ENCODE assay signal across 9 cellular contexts in genomic region chr4:169070071-169070894, GRCh38.
DNase-seq lines count a peak whose midpoint lies in the region; ATAC-seq and TF ChIP-seq lines count a peak whose summit lies in the region.
"Had no signal": no experiment of that assay in that cellular context is flagged by ENCODE, and none has a peak within 500 bp of the region (broad histone marks: within the 10 kb centered on the region; RNA-seq: fewer than 3 reads in every experiment).

No MANE protein-coding gene starts in this region.

- peak overlapping the region; percentile 38 to 67 (median 62) for H3K4me2 ChIP-seq in BLaER1 treated with 17β-estradiol and CSF1 and Interleukin-3, amounts not matched to agents 10 nM and 100 nM
- peak overlapping the region; percentile 73 for H3K4me2 ChIP-seq in mammary epithelial cell (ENCODE audit: insufficient read depth, low read depth, low read length)

- H3K79me2 ChIP-seq in mammary epithelial cell (ENCODE audit: insufficient read depth, low read length) = no peaks in the 10 kb centered on the region

- WGBS in mammary epithelial cell (ENCODE audit: low coverage, missing lambda C conversion rate) = under 1% methylated on average over 16 of the region's 16 CpGs
- 62 to 83% methylated on average over 16 of the region's 16 CpGs for WGBS in lung, 2 donors

- H3K9ac ChIP-seq in BLaER1 treated with 17β-estradiol and CSF1 and Interleukin-3, amounts not matched to agents 10 nM and 100 nM = peak overlapping the region in 1 of 11 experiments; percentile 30; a peak in 2 of 22 replicates
- H3K9ac ChIP-seq in mammary epithelial cell (ENCODE audit: insufficient read depth, low read length) = peak overlapping the region; percentile 74

- CTCF ChIA-PET in mammary epithelial cell (lab: Charles Lee; ENCODE audit: low non-redundant PET) = interaction anchor here (0.6 to 0.7 kb wide), 2 partner anchors 42 to 46 kb away, joined by 7 read pairs; no protein-coding TSS in a partner anchor

- dilution Hi-C loops in mammary epithelial cell (cut with HindIII; ENCODE audit: low sequenced_read_pairs) = loop anchor here (5.0 kb wide), 1 partner anchor 37 kb away; no protein-coding TSS in a partner anchor

- intact Hi-C loops in mammary epithelial cell (cut with micrococcal nuclease) = loop anchor here (1.0 to 2.0 kb wide), 4 partner anchors 45 to 164 kb away; no protein-coding TSS in a partner anchor

- peak overlapping the region; percentile 58 for H2AFZ ChIP-seq in mammary epithelial cell (ENCODE audit: low read depth, low read length)

- ATAC-seq in lung (ENCODE audit: insufficient read depth, low FRiP score) (peak; percentile 64), GM21360 (IDR thresholded peaks at IDR 0.05; ENCODE audit: unreplicated experiment) (no peak), GM18502 (IDR thresholded peaks at IDR 0.05; ENCODE audit: poor library complexity, unreplicated experiment) (no peak)

- peaks cover 20 to 27% (median 22%) of the 10 kb centered on the region in 10 experiments for H3K4me1 ChIP-seq in BLaER1 treated with 17β-estradiol and CSF1 and Interleukin-3, amounts not matched to agents 10 nM and 100 nM
- peaks cover 41% of the 10 kb centered on the region for H3K4me1 ChIP-seq in mammary epithelial cell (ENCODE audit: insufficient read depth, low read length)
- H3K4me1 ChIP-seq in lung (ENCODE audit: control insufficient read depth in 2 of 2, insufficient read depth in 2 of 2, low read length in 2 of 2) = peaks cover 0 to 3% of the 10 kb centered on the region in 2 donors

- H3K4me3 ChIP-seq in BLaER1 treated with 17β-estradiol and CSF1 and Interleukin-3, amounts not matched to agents 10 nM and 100 nM = no peak overlapping the region
- peak overlapping the region; percentile 11 to 18 (median 12) for H3K4me3 ChIP-seq in mammary epithelial cell (replicated peaks in 1 of 3; ENCODE audit: insufficient read depth in 1 of 3, low read depth in 2 of 3, low read length in 3 of 3)
- H3K4me3 ChIP-seq in lung = no peak overlapping the region
- H3K4me3 ChIP-seq: cardiac muscle cell had no signal

- no peaks in the 10 kb centered on the region for H3K27me3 ChIP-seq in BLaER1 treated with 17β-estradiol and CSF1 and Interleukin-3, amounts not matched to agents 10 nM and 100 nM
- no peaks in the 10 kb centered on the region for H3K27me3 ChIP-seq in mammary epithelial cell (ENCODE audit: insufficient read depth, low read length)
- H3K27me3 ChIP-seq in lung (ENCODE audit: control insufficient read depth, insufficient read depth) = no peaks in the 10 kb centered on the region
- H3K27me3 ChIP-seq: cardiac muscle cell had no signal

- H3K9me3 ChIP-seq in BLaER1 treated with 17β-estradiol and CSF1 and Interleukin-3, amounts not matched to agents 10 nM and 100 nM (replicated peaks in 1 of 11) = no peaks in the 10 kb centered on the region
- peaks cover 4% of the 10 kb centered on the region for H3K9me3 ChIP-seq in mammary epithelial cell (replicated peaks; ENCODE audit: insufficient read depth, low read length)
- peaks cover 0 to 2% of the 10 kb centered on the region in 2 donors for H3K9me3 ChIP-seq in lung (ENCODE audit: control insufficient read depth in 2 of 2, insufficient read depth in 1 of 2, low read length in 1 of 2)

- DNase-seq in NCI-H1436 (lab: John Stamatoyannopoulos, UW) (peak; percentile 64), mammary epithelial cell (peak; percentile 99), lung (ENCODE audit: low spot score) (peak; percentile 52), 8988T (no peak), activated T-cell treated with anti-CD3 and anti-CD28 coated beads for 4 hours (no peak)

- TSS peak; percentile 65 for BruUV-seq in mammary epithelial cell (replicated peaks; lab: Mats Ljungman, UMichigan)

- no peaks in the 10 kb centered on the region for H4K20me1 ChIP-seq in BLaER1 treated with 17β-estradiol and CSF1 and Interleukin-3, amounts not matched to agents 10 nM and 100 nM
- H4K20me1 ChIP-seq in mammary epithelial cell (ENCODE audit: insufficient read depth, low read length) = no peaks in the 10 kb centered on the region

- in situ Hi-C loops in mammary epithelial cell (cut with MboI; ENCODE audit: low sequenced_read_pairs in 2 of 2) = no loop called here

- TF ChIP-seq CTCF in mammary epithelial cell (conservative IDR thresholded peaks at IDR 0.05 in 1 of 2, IDR thresholded peaks at IDR 0.05 in 1 of 2; ENCODE audit: extremely low read depth in 1 of 2, insufficient read depth in 1 of 2, low read depth in 1 of 2, low read length in 2 of 2) = no peak
- TF ChIP-seq CTCF in lung (IDR thresholded peaks at IDR 0.05; ENCODE audit: control extremely low read depth, extremely low read depth) = no peak

- H3K36me3 ChIP-seq in BLaER1 treated with 17β-estradiol and CSF1 and Interleukin-3, amounts not matched to agents 10 nM and 100 nM = no peaks in the 10 kb centered on the region
- no peaks in the 10 kb centered on the region for H3K36me3 ChIP-seq in mammary epithelial cell (ENCODE audit: insufficient read depth, low read length)
- no peaks in the 10 kb centered on the region for H3K36me3 ChIP-seq in lung (ENCODE audit: control insufficient read depth in 2 of 2, insufficient read depth in 2 of 2, low read length in 2 of 2)
- H3K36me3 ChIP-seq: cardiac muscle cell had no signal

- peak overlapping the region in 4 of 11 experiments; percentile 14 to 39 (median 30); a peak in 6 of 22 replicates for H3K27ac ChIP-seq in BLaER1 treated with 17β-estradiol and CSF1 and Interleukin-3, amounts not matched to agents 10 nM and 100 nM
- H3K27ac ChIP-seq in mammary epithelial cell (ENCODE audit: insufficient read depth, low read depth, low read length) = peak overlapping the region; percentile 94
- peak overlapping the region in 1 of 2 donors; percentile 51 for H3K27ac ChIP-seq in lung (ENCODE audit: low read depth in 1 of 2, low read length in 1 of 2)
- H3K27ac ChIP-seq: cardiac muscle cell had no signal

Comparison
In these comparisons a context has a peak if more than half of its experiments do, and no peak if none do; other contexts are left out.
1. H3K4me3 ChIP-seq: peak in mammary epithelial cell (3 of 3); none in BLaER1 treated with 17β-estradiol and CSF1 and Interleukin-3, amounts not matched to agents 10 nM and 100 nM (0 of 10) and lung (single experiment).
2. DNase-seq: peak in NCI-H1436 (single experiment), mammary epithelial cell (single experiment) and lung (single experiment); none in 8988T (single experiment) and activated T-cell treated with anti-CD3 and anti-CD28 coated beads for 4 hours (single experiment).